8 cellular contexts compared by ENCODE assay signal in genomic region chr13:36432106-36432544, GRCh38. TPM values are rescaled to one million over a fixed set of nuclear protein-coding genes. Genes with fewer than 3 reads are reported as not detected.
DNase-seq lines count a peak whose midpoint lies in the region; ATAC-seq and TF ChIP-seq lines count a peak whose summit lies in the region.

Gene CCNA1 (plus strand): TSS chr13:36432495. CDS start chr13:36433057, 562 bp downstream.

- no peaks in the 10 kb centered on the region for H3K36me3 Mint-ChIP-seq in brain

- 0 out of 2 replicates have a peak, but pooled peaks cover 6% of the 10 kb centered on the region for H3K9me3 ChIP-seq in BLaER1

- no peak within 1 kb of the TSS for H3K27ac ChIP-seq in BLaER1

- no peaks in the 10 kb centered on the region for H3K36me3 ChIP-seq in BLaER1

- ATAC-seq in GM21423 (IDR thresholded peaks at IDR 0.05; ENCODE audit: unreplicated experiment), result peak; percentile 57
- peak; percentile 54 for ATAC-seq in stimulated activated naive CD8-positive, alpha-beta T cell treated with anti-CD3 and anti-CD28 coated beads, Interleukin-15, Interleukin-2, amounts not matched to agents 100 U/mL and 50 U/mL, for 24 hours

- no peak for TF ChIP-seq CTCF in brain (conservative IDR thresholded peaks at IDR 0.05)

- H3K27ac Mint-ChIP-seq in brain, result peak within 1 kb of the TSS in 3 of 5 experiments; percentile 27 to 77 (median 76)

- H3K4me2 ChIP-seq in BLaER1, result peak within 1 kb of the TSS; percentile 100

- H3K4me1 ChIP-seq in BLaER1, result peaks cover 10% of the 10 kb centered on the region

- peaks cover 33% of the 10 kb centered on the region for H3K4me1 Mint-ChIP-seq in brain

- H3K4me3 ChIP-seq in BLaER1, result peak within 1 kb of the TSS; percentile 75

- peaks cover 0 to 6% (median 3%) of the 10 kb centered on the region in 5 experiments for H3K9me3 Mint-ChIP-seq in brain

- peaks cover 48% of the 10 kb centered on the region for H3K27me3 ChIP-seq in BLaER1

- H3K9ac ChIP-seq in BLaER1, result peak within 1 kb of the TSS; percentile 53; the same call in 1 of the 2 replicates

- H3K4me3 Mint-ChIP-seq in brain, result peak within 1 kb of the TSS; percentile 84 to 89 (median 86)

- H3K27me3 Mint-ChIP-seq in brain, result peaks cover 53% of the 10 kb centered on the region

- peak; percentile 58 for DNase-seq in NCI-H774 (lab: John Stamatoyannopoulos, UW)
- DNase-seq in iPS-NIHi7 (ENCODE audit: extremely low spot score), result peak; percentile 84
- peak; percentile 34 for DNase-seq in stimulated activated naive CD8-positive, alpha-beta T cell treated with anti-CD3 and anti-CD28 coated beads, Interleukin-15, Interleukin-2, amounts not matched to agents 100 U/mL and 50 U/mL, for 24 hours
- no peak for DNase-seq in HuH-7 (ENCODE audit: low spot score)
- no peak for DNase-seq in effector CD4-positive, alpha-beta T cell

- peaks cover 17% of the 10 kb centered on the region; the same call in 1 of the 2 replicates for H4K20me1 ChIP-seq in BLaER1

RNA-seq across cellular contexts. Expression of gene CCNA1, which starts in this region (rescaled TPM):
- 22.9 TPM for polyA plus RNA-seq in brain (ENCODE audit: insufficient read depth, low read depth, low replicate concordance)

Comparison
In these comparisons a context has a peak if more than half of its experiments do, and no peak if none do; other contexts are left out.
1. DNase-seq: peak in NCI-H774 (single experiment), iPS-NIHi7 (single experiment) and stimulated activated naive CD8-positive, alpha-beta T cell treated with anti-CD3 and anti-CD28 coated beads, Interleukin-15, Interleukin-2, amounts not matched to agents 100 U/mL and 50 U/mL, for 24 hours (single experiment); none in HuH-7 (single experiment) and effector CD4-positive, alpha-beta T cell (single experiment).